In the genomic region with DNA sequence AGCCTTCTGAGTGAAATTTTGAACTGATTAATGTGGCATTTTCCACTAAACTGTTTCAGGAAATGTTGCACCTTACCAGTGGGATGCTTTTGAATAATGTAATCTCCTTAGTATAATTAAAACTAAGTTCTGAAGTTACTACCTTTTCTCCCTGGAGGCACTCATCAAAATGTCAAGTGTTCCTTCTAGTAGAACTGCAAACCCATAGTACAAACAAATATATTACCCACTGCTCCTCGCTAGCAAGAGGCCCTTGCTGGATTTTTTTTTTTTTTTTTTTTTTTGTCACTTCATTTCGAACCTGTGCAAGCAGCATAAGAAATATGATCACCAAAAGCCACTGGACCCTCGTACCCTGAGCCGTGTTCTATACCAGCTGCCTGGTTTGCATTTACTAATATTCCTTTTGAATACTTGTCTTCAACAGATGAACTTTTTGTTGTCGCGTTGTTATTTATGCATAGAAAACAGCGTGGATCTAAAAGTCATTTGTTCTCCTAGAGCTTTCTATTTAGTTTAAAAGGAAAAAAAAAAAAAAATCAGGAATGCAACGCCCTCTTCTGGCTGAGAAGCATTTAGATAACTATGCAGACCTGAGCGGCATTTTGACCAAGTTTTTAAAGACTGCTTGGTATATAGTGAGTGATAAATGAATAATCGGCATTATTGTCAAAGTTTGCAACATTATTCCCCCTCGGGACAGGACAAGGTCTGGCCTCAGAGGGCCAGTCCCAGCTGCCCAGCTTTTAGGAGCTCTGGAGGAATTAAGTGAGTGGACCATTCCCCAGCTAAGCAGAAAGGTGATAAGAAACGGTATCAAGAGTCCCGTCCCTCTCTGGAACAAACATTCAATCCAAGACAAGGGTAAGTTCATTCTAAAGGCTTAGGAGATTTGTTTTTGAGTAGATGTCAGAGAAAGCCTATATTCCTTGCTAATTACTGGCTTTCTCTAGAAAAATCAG, we compare ENCODE assay signal across 9 cellular contexts.
DNase-seq lines count a peak whose midpoint lies in the region; ATAC-seq lines count a peak whose summit lies in the region.
"Had no signal": no experiment of that assay in that cellular context is flagged by ENCODE, and none has a peak within 500 bp of the region (broad histone marks: within the 10 kb centered on the region; RNA-seq: fewer than 3 reads in every experiment).

No MANE protein-coding gene starts in this region.

- H3K4me3 Mint-ChIP-seq in T-helper 17 cell, result no peak overlapping the region
- H3K4me3 Mint-ChIP-seq: CD4-positive, CD25-positive, alpha-beta regulatory T cell had no signal

- ATAC-seq in HG03097 (IDR thresholded peaks at IDR 0.05; ENCODE audit: low FRiP score, unreplicated experiment) (no peak), T-helper 17 cell (no peak)

- H3K36me3 Mint-ChIP-seq in T-helper 17 cell (ENCODE audit: low read depth), result no peaks in the 10 kb centered on the region
- H3K36me3 Mint-ChIP-seq: CD4-positive, CD25-positive, alpha-beta regulatory T cell had no signal

- DNase-seq in NCI-H1436 (lab: John Stamatoyannopoulos, UW) (peak; percentile 31), NCI-H1436 treated with DMSO at 0.1 percent for 48 hours (lab: John Stamatoyannopoulos, UW) (no peak), NCI-H748 (lab: John Stamatoyannopoulos, UW; ENCODE audit: unreplicated experiment) (peak; percentile 71), epithelial cell of prostate (ENCODE audit: low read depth, low spot score) (no peak), putamen (ENCODE audit: low spot score) (peak; percentile 42), T-helper 17 cell (no peak), OCI-M2 (lab: John Stamatoyannopoulos, UW; ENCODE audit: unreplicated experiment) (no peak)

- H3K9me3 ChIP-seq in T-helper 17 cell (ENCODE audit: control insufficient read depth, low read length, poor library complexity, severe bottlenecking), result no peaks in the 10 kb centered on the region

- peaks cover 2% of the 10 kb centered on the region for H3K4me1 Mint-ChIP-seq in T-helper 17 cell
- H3K4me1 Mint-ChIP-seq: CD4-positive, CD25-positive, alpha-beta regulatory T cell had no signal

- no peak overlapping the region for H3K27ac Mint-ChIP-seq in T-helper 17 cell

- peak overlapping the region; percentile 53 for H3K27ac ChIP-seq in epithelial cell of prostate

- H3K27me3 Mint-ChIP-seq in T-helper 17 cell, result peaks cover 60% of the 10 kb centered on the region

Comparison
In these comparisons a context has a peak if more than half of its experiments do, and no peak if none do; other contexts are left out.
1. DNase-seq: peak in NCI-H1436 (single experiment), NCI-H748 (single experiment) and putamen (single experiment); none in NCI-H1436 treated with DMSO at 0.1 percent for 48 hours (single experiment), epithelial cell of prostate (single experiment), T-helper 17 cell (0 of 3) and OCI-M2 (single experiment).